In genomic region chr11:65888163-65888814, GRCh38 we compare ENCODE assay signal across 8 cellular contexts. TPM values are rescaled to one million over a fixed set of nuclear protein-coding genes. Genes with fewer than 3 reads are reported as not detected.
A peak's percentile ranks its signal among the peaks of the same experiment; 100 is the strongest.
DNase-seq lines count a peak whose midpoint lies in the region; ATAC-seq and TF ChIP-seq lines count a peak whose summit lies in the region.

Gene FIBP, minus strand, starts transcription at chr11:65888471. Its CDS starts 53 bp downstream, at chr11:65888418.

- peaks cover 39% of the 10 kb centered on the region for H3K4me1 ChIP-seq in A673 (ENCODE audit: insufficient read depth, low read length, poor library complexity, severe bottlenecking)

- peak within 1 kb of the TSS; percentile 72 for H3K4me3 ChIP-seq in A673 (ENCODE audit: low read depth, low read length, poor library complexity, severe bottlenecking)

- peak; percentile 100 for DNase-seq in A673 (ENCODE audit: low spot score)
- peak; percentile 89 for DNase-seq in NCI-H345 treated with DMSO at 0.1 percent for 48 hours (lab: John Stamatoyannopoulos, UW; ENCODE audit: unreplicated experiment)
- peak; percentile 93 to 96 (median 93) for DNase-seq in activated CD4-positive, CD25-positive, alpha-beta regulatory T cell (lab: John Stamatoyannopoulos, UW)
- peak; percentile 64 to 99 (median 94) for DNase-seq in caudate nucleus (lab: John Stamatoyannopoulos, UW)
- DNase-seq in iris pigment epithelial cell (ENCODE audit: low read depth): peak; percentile 98
- peak; percentile 90 to 96 for DNase-seq in stimulated activated CD4-positive, alpha-beta T cell treated with anti-CD3 and anti-CD28 coated beads, Interleukin-12 subunit alpha, Interleukin-12 subunit beta, amount 100 ng/mL, for 24 hours (ENCODE audit: low read depth in 2 of 2)

- ATAC-seq in GM18868 (IDR thresholded peaks at IDR 0.05; ENCODE audit: unreplicated experiment) (peak; percentile 58), HG03175 (IDR thresholded peaks at IDR 0.05; ENCODE audit: unreplicated experiment) (peak; percentile 50)

- TF ChIP-seq CTCF in A673 (conservative IDR thresholded peaks at IDR 0.05; ENCODE audit: low read depth, low read length): peak; percentile 97

- intact Hi-C loops in A673 (cut with micrococcal nuclease; ENCODE audit: unreplicated experiment): loop anchor here (1.0 kb wide), 1 partner anchor 30 kb away; the partner anchor contains the start of gene CFL1

- H3K9me3 ChIP-seq in A673 (ENCODE audit: low read depth, low read length, poor library complexity, severe bottlenecking): no peaks in the 10 kb centered on the region

- BruUV-seq in A673 (replicated peaks; lab: Mats Ljungman, UMichigan): no TSS peak

- H3K27me3 ChIP-seq in A673 (replicated peaks; ENCODE audit: insufficient read depth, low read depth, low read length, poor library complexity): no peaks in the 10 kb centered on the region

- peak within 1 kb of the TSS; percentile 85 for H3K27ac ChIP-seq in A673 (ENCODE audit: low read depth, low read length, poor library complexity, severe bottlenecking)
- peak within 1 kb of the TSS; percentile 97 for H3K27ac ChIP-seq in caudate nucleus (ENCODE audit: low read depth, low read length)

- CTCF ChIA-PET in A673 (lab: Charles Lee): interaction anchor here (0.5 to 2.4 kb wide), 39 partner anchors 10 to 1740 kb away, joined by 3 to 65 read pairs (median 5); partner anchors contain the start of genes DPF2, EFEMP2, FOSL1 and KAT5

- POLR2A ChIA-PET in A673 (lab: Charles Lee; ENCODE audit: low non-redundant PET): interaction anchor here (0.5 to 0.7 kb wide), 6 partner anchors 10 to 1456 kb away, joined by 3 to 11 read pairs (median 6); no protein-coding TSS in a partner anchor

- H3K36me3 ChIP-seq in A673 (ENCODE audit: insufficient read depth, low read length, poor library complexity, severe bottlenecking): peaks cover 38% of the 10 kb centered on the region

RNA-seq across cellular contexts. Expression of gene FIBP, which starts in this region (rescaled TPM):
- 98.5 and 116 TPM in 2 replicates for total RNA-seq in A673 (2021)

Comparison
In these comparisons a context has a peak if more than half of its experiments do, and no peak if none do; other contexts are left out.
1. Peak in every context shown above with its lines: DNase-seq, ATAC-seq, H3K4me3 ChIP-seq and H3K27ac ChIP-seq.